12 cellular contexts compared by ENCODE assay signal in the genomic region with DNA sequence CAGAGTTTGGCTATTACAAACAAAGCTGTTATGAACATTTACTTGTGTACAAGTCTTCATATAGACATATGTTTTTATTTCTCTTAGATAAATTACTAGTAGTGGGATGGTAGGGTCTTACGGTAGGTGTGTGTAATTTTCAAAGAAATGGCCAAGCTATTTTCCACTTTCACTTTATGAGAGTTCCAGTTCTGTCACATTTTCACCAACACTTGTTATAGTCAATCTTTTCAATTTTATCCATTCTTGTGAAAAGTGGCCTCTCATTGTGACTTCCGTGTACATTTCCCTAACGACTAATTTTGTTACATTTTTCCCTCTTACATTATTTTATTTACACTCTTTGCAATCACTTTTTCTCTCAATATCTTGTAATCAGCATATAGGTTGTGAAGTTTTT. TPM values are rescaled to one million over a fixed set of nuclear protein-coding genes. Genes with fewer than 3 reads are reported as not detected.
"Had no signal": no experiment of that assay in that cellular context is flagged by ENCODE, and none has a peak within 500 bp of the region (broad histone marks: within the 10 kb centered on the region; RNA-seq: fewer than 3 reads in every experiment).

No MANE protein-coding gene starts in this region.

- H3K4me1 ChIP-seq: HAP-1 had no signal

- H3K9me3 ChIP-seq: HAP-1 had no signal

- H3K27ac ChIP-seq: GM23248 had no signal

- H3K4me3 Mint-ChIP-seq: GM23338, H9, HFFc6 had no signal

- H2AFZ ChIP-seq: GM23248, GM23338 had no signal

- H3K27ac Mint-ChIP-seq: GM23338, H9, HFFc6 had no signal

- ATAC-seq: GM23338, HCT116 had no signal

- H3K4me1 Mint-ChIP-seq: GM23338, H9 had no signal

- DNase-seq: GM23248, GOT3, H7, H9, HCEC 1CT, HFFc6 had no signal

- H3K36me3 ChIP-seq: HAP-1 had no signal

- FAIRE-seq: H1, H54 had no signal

- H3K4me2 ChIP-seq: GM23338 had no signal

- H3K9ac ChIP-seq: GM23248 had no signal

- H3K4me3 ChIP-seq: GM23248, GM23338, HAP-1 had no signal

RNA-seq across cellular contexts. Expression of a gene that starts 18.3 kb away (rescaled TPM):
- total RNA-seq: GM23248, GM23338, H1, H4, H7, H9, HFFc6 had no signal
- polyA plus RNA-seq: GM23248, GM23338, H1 had no signal
